Comparison of ENCODE assay signal across 18 cellular contexts in genomic region chr4:76702440-76703122, GRCh38.
A peak's percentile ranks its signal among the peaks of the same experiment; 100 is the strongest.
DNase-seq lines count a peak whose midpoint lies in the region; ATAC-seq and TF ChIP-seq lines count a peak whose summit lies in the region.
"Had no signal": no experiment of that assay in that cellular context is flagged by ENCODE, and none has a peak within 500 bp of the region (broad histone marks: within the 10 kb centered on the region; RNA-seq: fewer than 3 reads in every experiment).

No MANE protein-coding gene starts in this region.

- TF ChIP-seq POLR2A in right lobe of liver (IDR thresholded peaks at IDR 0.05), result no peak

- H3K27ac Mint-ChIP-seq in WTC11, result peak overlapping the region; percentile 20; the same call in 1 of the 2 replicates
- no peak overlapping the region for H3K27ac Mint-ChIP-seq in activated naive CD4-positive, alpha-beta T cell treated with anti-CD3 and anti-CD28 coated beads, Interleukin-2, amount 50 U/mL, for 72 hours
- H3K27ac Mint-ChIP-seq: activated CD4-positive, alpha-beta T cell treated with anti-CD3 and anti-CD28 coated beads, Interleukin-2, amount 10 ng/mL, durations not matched to agents 7 days and 5 days; activated naive CD8-positive, alpha-beta T cell treated with anti-CD3 and anti-CD28 coated beads, Interleukin-2, amount 10 ng/mL, durations not matched to agents 7 days and 5 days had no signal

- POLR2A ChIA-PET in HEK293 (lab: Yijun Ruan, JAX), result interaction anchor here (1.1 kb wide), 1 partner anchor 30 kb away, joined by 3 read pairs; no protein-coding TSS in a partner anchor
- POLR2A ChIA-PET in WTC11 (lab: Charles Lee), result no interaction called here

- no peaks in the 10 kb centered on the region; the same call in 1 of the 2 replicates for H3K36me3 Mint-ChIP-seq in WTC11
- H3K36me3 Mint-ChIP-seq in activated naive CD4-positive, alpha-beta T cell treated with anti-CD3 and anti-CD28 coated beads, Interleukin-2, amount 50 U/mL, for 72 hours, result no peaks in the 10 kb centered on the region
- H3K36me3 Mint-ChIP-seq: activated naive CD8-positive, alpha-beta T cell treated with anti-CD3 and anti-CD28 coated beads, Interleukin-2, amount 10 ng/mL, durations not matched to agents 7 days and 5 days; CD4-positive, alpha-beta memory T cell had no signal

- no peak for TF ChIP-seq CTCF in HEK293 (tag by site-specific recombination; IDR thresholded peaks at IDR 0.05)
- TF ChIP-seq CTCF in WTC11 (IDR thresholded peaks at IDR 0.05), result no peak
- no peak for TF ChIP-seq CTCF in right lobe of liver (IDR thresholded peaks at IDR 0.05)
- TF ChIP-seq CTCF in tibial artery (IDR thresholded peaks at IDR 0.05), result no peak

- CTCF ChIA-PET in HEK293 (lab: Yijun Ruan, JAX), result interaction anchor here (0.5 kb wide), 1 partner anchor 75 kb away, joined by 6 read pairs; no protein-coding TSS in a partner anchor
- CTCF ChIA-PET in WTC11 (lab: Charles Lee), result interaction anchor here (0.7 kb wide), 1 partner anchor 12 kb away, joined by 3 read pairs; no protein-coding TSS in a partner anchor

- H3K4me3 Mint-ChIP-seq in WTC11, result no peak overlapping the region
- H3K4me3 Mint-ChIP-seq: activated CD4-positive, alpha-beta T cell treated with anti-CD3 and anti-CD28 coated beads, Interleukin-2, amount 10 ng/mL, durations not matched to agents 7 days and 5 days; activated naive CD8-positive, alpha-beta T cell treated with anti-CD3 and anti-CD28 coated beads, Interleukin-2, amount 10 ng/mL, durations not matched to agents 7 days and 5 days; CD4-positive, alpha-beta memory T cell had no signal

- H3K36me3 ChIP-seq in HEK293 (ENCODE audit: control insufficient read depth in 2 of 2, insufficient read depth in 1 of 2, low read length in 2 of 2) (no peaks in the 10 kb centered on the region), right lobe of liver (no peaks in the 10 kb centered on the region), tibial artery (no peaks in the 10 kb centered on the region)

- H3K4me3 ChIP-seq in HEK293 (ENCODE audit: low read depth, low read length), result no peak overlapping the region
- no peak overlapping the region for H3K4me3 ChIP-seq in right lobe of liver
- no peak overlapping the region for H3K4me3 ChIP-seq in tibial artery
- H3K4me3 ChIP-seq: GM12878 had no signal

- no peaks in the 10 kb centered on the region for H3K27me3 Mint-ChIP-seq in WTC11 (ENCODE audit: low read depth)

- no peaks in the 10 kb centered on the region for H3K9me3 Mint-ChIP-seq in WTC11
- no peaks in the 10 kb centered on the region for H3K9me3 Mint-ChIP-seq in activated naive CD4-positive, alpha-beta T cell treated with anti-CD3 and anti-CD28 coated beads, Interleukin-2, amount 50 U/mL, for 72 hours
- H3K9me3 Mint-ChIP-seq: activated CD4-positive, alpha-beta T cell treated with anti-CD3 and anti-CD28 coated beads, Interleukin-2, amount 10 ng/mL, durations not matched to agents 7 days and 5 days; CD4-positive, alpha-beta memory T cell had no signal

- H3K4me1 ChIP-seq in HEK293 (ENCODE audit: control insufficient read depth, insufficient read depth, low read length), result peaks cover 24% of the 10 kb centered on the region
- peaks cover 0 to 62% (median 24%) of the 10 kb centered on the region in 4 donors for H3K4me1 ChIP-seq in right lobe of liver
- H3K4me1 ChIP-seq in tibial artery, result peaks cover 0 to 97% (median 46%) of the 10 kb centered on the region in 4 donors

- H3K27me3 ChIP-seq in right lobe of liver (no peaks in the 10 kb centered on the region), tibial artery (no peaks in the 10 kb centered on the region)

- ATAC-seq in WTC11 (no peak), right lobe of liver (peak; percentile 49 to 60 (median 54)), GM21786 (IDR thresholded peaks at IDR 0.05; ENCODE audit: unreplicated experiment) (no peak)
- ATAC-seq in activated naive CD4-positive, alpha-beta T cell treated with anti-CD3 and anti-CD28 coated beads, Interleukin-2, amount 50 U/mL, for 72 hours, result no peak
- ATAC-seq: GM12878 had no signal

- intact Hi-C loops in right lobe of liver (cut with DNase I), result no loop called here
- intact Hi-C loops in tibial artery (cut with DNase I; ENCODE audit: low total_unique reads), result no loop called here

- no peak for DNase-seq in WTC11 (ENCODE audit: low spot score)
- DNase-seq in right lobe of liver, result no peak
- no peak for DNase-seq in tibial artery
- DNase-seq in activated naive CD4-positive, alpha-beta T cell treated with anti-CD3 and anti-CD28 coated beads, Interleukin-2, amount 50 U/mL, for 72 hours (ENCODE audit: low spot score in 2 of 2), result no peak
- no peak for DNase-seq in SK-N-DZ (ENCODE audit: low spot score)
- DNase-seq in NCI-H82 (lab: John Stamatoyannopoulos, UW), result no peak
- DNase-seq: activated CD4-positive, alpha-beta T cell treated with anti-CD3 and anti-CD28 coated beads, Interleukin-2, amount 10 ng/mL, durations not matched to agents 7 days and 5 days; activated naive CD8-positive, alpha-beta T cell treated with anti-CD3 and anti-CD28 coated beads, Interleukin-2, amount 10 ng/mL, durations not matched to agents 7 days and 5 days; activated T-cell treated with anti-CD3 and anti-CD28 coated beads, Interleukin-2, amount 50 U/mL, for 1 hour; CD4-positive, alpha-beta memory T cell; cerebellar nuclear complex; NCI-H187; stimulated activated CD4-positive, alpha-beta T cell treated with anti-CD3 and anti-CD28 coated beads, Interleukin-2, amount 100 ng/mL, for 24 hours; stimulated activated CD8-positive, alpha-beta memory T cell treated with anti-CD3 and anti-CD28 coated beads, Interleukin-4, amount 100 ng/mL, for 48 hours; T-helper 9 cell had no signal

- H3K27ac ChIP-seq in HEK293 (ENCODE audit: extremely low read depth, low read depth, low read length), result no peak overlapping the region
- H3K27ac ChIP-seq in right lobe of liver, result peak overlapping the region; percentile 87 to 90 (median 87)
- H3K27ac ChIP-seq in tibial artery, result peak overlapping the region; percentile 62 to 68

- H3K4me1 Mint-ChIP-seq in WTC11, result peaks cover 89% of the 10 kb centered on the region
- H3K4me1 Mint-ChIP-seq: CD4-positive, alpha-beta memory T cell had no signal

- 68% methylated on average over 4 of the region's 4 CpGs for WGBS in right lobe of liver (ENCODE audit: insufficient coverage, low coverage, low lambda C conversion rate, missing lambda C conversion rate)

- H3K9me3 ChIP-seq in HEK293 (ENCODE audit: control insufficient read depth, insufficient read depth, low read depth, low read length) (no peaks in the 10 kb centered on the region), right lobe of liver (no peaks in the 10 kb centered on the region), tibial artery (no peaks in the 10 kb centered on the region)

TF ChIP-seq in HEK293, 187 proteins besides CTCF, POLR2A, EP300 and RAD21:
- TF ChIP-seq ZBTB6 (tag by site-specific recombination; IDR thresholded peaks at IDR 0.05) (peak; percentile 65; the same call in 1 of the 2 replicates), MEIS1 (CRISPR knock-in tag; IDR thresholded peaks at IDR 0.05; ENCODE audit: borderline replicate concordance) (no peak), ZNF623 (tag by site-specific recombination; IDR thresholded peaks at IDR 0.05) (0 out of 2 replicates have a peak, but pooled peaks have one; percentile 28)

TF ChIP-seq in WTC11, 78 proteins besides CTCF, POLR2A, EP300 and RAD21:
- TF ChIP-seq FOXP1 (CRISPR knock-in tag; IDR thresholded peaks at IDR 0.05; ENCODE audit: borderline replicate concordance), result no peak

Comparison
In these comparisons a context has a peak if more than half of its experiments do, and no peak if none do; other contexts are left out.
1. ATAC-seq: peak in right lobe of liver (4 of 4); none in WTC11 (single experiment), activated naive CD4-positive, alpha-beta T cell treated with anti-CD3 and anti-CD28 coated beads, Interleukin-2, amount 50 U/mL, for 72 hours (0 of 2) and GM21786 (single experiment).